Comparison of ENCODE assay signal across 8 cellular contexts in the genomic region with DNA sequence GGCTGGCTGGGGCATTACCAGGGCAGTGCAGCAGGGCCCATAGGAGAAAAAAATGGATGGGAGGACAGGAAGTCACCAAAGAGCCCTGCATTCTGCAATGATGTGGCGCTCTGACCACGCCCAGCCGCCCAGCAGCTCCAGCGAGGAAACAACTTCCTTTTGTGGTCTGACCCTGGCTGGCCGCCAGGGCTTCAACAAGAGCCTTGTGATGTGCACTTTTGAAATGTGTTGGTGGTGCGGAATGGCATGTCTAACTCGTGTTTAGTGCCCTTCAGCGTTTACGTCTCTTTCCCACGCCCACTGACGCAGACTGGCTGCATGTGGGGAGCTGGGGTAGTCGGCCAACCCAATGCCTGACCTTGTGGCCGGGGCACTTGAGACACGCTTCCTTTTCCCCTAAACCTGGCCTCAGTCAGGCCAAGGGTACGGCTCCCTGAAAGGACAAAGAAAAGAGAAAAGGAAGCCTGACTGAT.
A peak's percentile ranks its signal among the peaks of the same experiment; 100 is the strongest.
DNase-seq lines count a peak whose midpoint lies in the region; ATAC-seq and TF ChIP-seq lines count a peak whose summit lies in the region.

No MANE protein-coding gene starts in this region.

- DNase-seq in C1 segment of cervical spinal cord (lab: John Stamatoyannopoulos, UW) (peak in 11 of 14 donors; percentile 45 to 81 (median 72)), SIG-M5 treated with dmso at 0.1 percent for 504 hours (lab: John Stamatoyannopoulos, UW; ENCODE audit: unreplicated experiment) (peak; percentile 91), Right ventricle myocardium inferior (ENCODE audit: missing footprints) (peak; percentile 97), sigmoid colon (peak; percentile 90), NCI-H2081 treated with DMSO at 0.1 percent for 48 hours (lab: John Stamatoyannopoulos, UW) (no peak)
- DNase-seq in activated naive CD4-positive, alpha-beta T cell treated with Interleukin-2 at 50 U/mL for 16 hours: peak; percentile 80

- WGBS in sigmoid colon, 2 donors: 6 to 15% methylated on average over 15 of the region's 15 CpGs

- H3K9me3 ChIP-seq in sigmoid colon: no peaks in the 10 kb centered on the region

- TF ChIP-seq POLR2A in sigmoid colon (IDR thresholded peaks at IDR 0.05): no peak

- H3K27ac ChIP-seq in sigmoid colon: peak overlapping the region; percentile 18 to 42 (median 34)

- peak in 2 of 4 donors; percentile 45 to 85 for TF ChIP-seq EP300 in sigmoid colon (IDR thresholded peaks at IDR 0.05)

- peak; percentile 96 for ATAC-seq in GM19438 (IDR thresholded peaks at IDR 0.05; ENCODE audit: low read depth, unreplicated experiment)
- ATAC-seq in HG03558 (IDR thresholded peaks at IDR 0.05; ENCODE audit: extremely low read depth, unreplicated experiment): peak; percentile 84
- peak; percentile 86 for ATAC-seq in Right ventricle myocardium inferior

- intact Hi-C loops in Right ventricle myocardium inferior (cut with DNase I) (no loop called here), sigmoid colon (cut with DNase I) (no loop called here)

- peaks cover 0 to 13% (median 0%) of the 10 kb centered on the region in 4 donors for H3K4me1 ChIP-seq in sigmoid colon

- TF ChIP-seq CTCF in sigmoid colon (IDR thresholded peaks at IDR 0.05): no peak

- H3K36me3 ChIP-seq in sigmoid colon: no peaks in the 10 kb centered on the region

- H3K4me3 ChIP-seq in sigmoid colon: no peak overlapping the region

- H3K27me3 ChIP-seq in sigmoid colon: no peaks in the 10 kb centered on the region
